In the genomic region with DNA sequence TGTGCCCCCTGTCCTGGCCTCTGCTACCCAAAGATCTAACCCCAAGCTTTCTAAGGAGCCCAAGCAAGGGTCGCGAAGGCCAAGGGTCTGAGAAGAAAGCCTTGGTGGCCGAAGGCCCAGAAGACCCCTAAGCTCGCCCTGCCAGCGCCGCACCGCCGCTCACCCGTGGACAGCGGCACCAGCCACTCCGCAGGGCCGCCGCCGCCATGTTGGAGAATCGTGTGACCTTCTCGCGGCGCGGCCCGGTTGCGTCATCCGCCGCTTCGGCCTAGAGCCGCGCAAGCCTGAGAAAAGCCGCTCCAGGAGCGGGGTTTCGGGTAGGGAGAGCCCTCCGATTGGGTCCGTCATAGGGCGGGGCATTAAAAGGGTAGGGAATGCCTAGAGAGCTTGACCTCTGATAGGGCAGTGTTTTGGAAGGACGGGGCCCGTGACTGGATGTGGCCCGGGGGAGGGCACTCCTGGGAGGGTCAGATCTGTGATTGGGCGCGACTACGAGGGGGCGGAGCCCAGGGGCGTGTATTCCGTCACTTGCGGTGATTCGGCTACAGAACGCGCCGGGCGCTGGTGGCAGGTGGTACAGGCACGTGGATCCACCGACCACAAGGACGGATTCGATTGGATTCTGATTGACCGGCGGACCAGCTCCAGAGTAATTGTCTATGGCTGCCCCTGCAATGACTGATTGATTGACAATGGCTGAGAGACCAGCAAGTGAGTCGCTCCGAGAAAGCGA, we compare ENCODE assay signal across 1 cellular context.
TF ChIP-seq lines count a peak whose summit lies in the region.

TIMM44 (minus strand) TSS at position 223 of the 733 bp plus-strand sequence; CDS start at position 208, 15 bp downstream.

TF ChIP-seq in HepG2, 621 proteins besides CTCF, POLR2A, EP300 and RAD21 (continued from another document and continues in another):
- TF ChIP-seq, protein P1, sequence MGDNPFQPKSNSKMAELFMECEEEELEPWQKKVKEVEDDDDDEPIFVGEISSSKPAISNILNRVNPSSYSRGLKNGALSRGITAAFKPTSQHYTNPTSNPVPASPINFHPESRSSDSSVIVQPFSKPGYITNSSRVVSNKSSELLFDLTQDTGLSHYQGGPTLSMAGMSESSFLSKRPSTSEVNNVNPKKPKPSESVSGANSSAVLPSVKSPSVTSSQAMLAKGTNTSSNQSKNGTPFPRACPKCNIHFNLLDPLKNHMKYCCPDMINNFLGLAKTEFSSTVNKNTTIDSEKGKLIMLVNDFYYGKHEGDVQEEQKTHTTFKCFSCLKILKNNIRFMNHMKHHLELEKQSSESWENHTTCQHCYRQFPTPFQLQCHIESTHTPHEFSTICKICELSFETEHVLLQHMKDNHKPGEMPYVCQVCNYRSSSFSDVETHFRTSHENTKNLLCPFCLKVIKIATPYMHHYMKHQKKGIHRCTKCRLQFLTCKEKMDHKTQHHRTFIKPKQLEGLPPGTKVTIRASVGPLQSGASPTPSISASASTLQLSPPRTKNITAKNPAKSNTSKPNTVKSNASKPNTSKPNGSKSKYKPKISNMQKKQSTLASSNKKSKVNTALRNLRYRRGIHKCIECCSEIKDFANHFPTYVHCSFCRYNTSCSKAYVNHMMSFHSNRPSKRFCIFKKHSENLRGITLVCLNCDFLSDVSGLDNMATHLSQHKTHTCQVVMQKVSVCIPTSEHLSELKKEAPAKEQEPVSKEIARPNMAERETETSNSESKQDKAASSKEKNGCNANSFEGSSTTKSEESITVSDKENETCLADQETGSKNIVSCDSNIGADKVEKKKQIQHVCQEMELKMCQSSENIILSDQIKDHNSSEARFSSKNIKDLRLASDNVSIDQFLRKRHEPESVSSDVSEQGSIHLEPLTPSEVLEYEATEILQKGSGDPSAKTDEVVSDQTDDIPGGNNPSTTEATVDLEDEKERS (CRISPR knock-in tag; IDR thresholded peaks at IDR 0.05) = peak; percentile 80; the same call in 1 of the 2 replicates
- TF ChIP-seq CBFB (CRISPR knock-in tag; IDR thresholded peaks at IDR 0.05) (peak; percentile 30; the same call in 1 of the 2 replicates), TCF7L2 (IDR thresholded peaks at IDR 0.05; ENCODE audit: low read depth, low read length) (no peak), DNMT1 (CRISPR knock-in tag; IDR thresholded peaks at IDR 0.05) (no peak), SKIL (CRISPR knock-in tag; IDR thresholded peaks at IDR 0.05; ENCODE audit: borderline replicate concordance) (no peak), CBX5 (CRISPR knock-in tag; IDR thresholded peaks at IDR 0.05; ENCODE audit: borderline replicate concordance) (no peak), HES4 (CRISPR knock-in tag; IDR thresholded peaks at IDR 0.05; ENCODE audit: borderline replicate concordance) (peak; percentile 84; the same call in 1 of the 2 replicates), MEIS2 (CRISPR knock-in tag; IDR thresholded peaks at IDR 0.05) (peak; percentile 49; the same call in 1 of the 2 replicates), JUNB (CRISPR knock-in tag; IDR thresholded peaks at IDR 0.05; ENCODE audit: borderline replicate concordance) (no peak), MYNN (CRISPR knock-in tag; IDR thresholded peaks at IDR 0.05; ENCODE audit: low read depth) (no peak), FOXC1 (CRISPR knock-in tag; IDR thresholded peaks at IDR 0.05; ENCODE audit: borderline replicate concordance) (peak; percentile 94; the same call in 1 of the 2 replicates), ZNF614 (CRISPR knock-in tag; IDR thresholded peaks at IDR 0.05; ENCODE audit: borderline replicate concordance) (0 out of 2 replicates have a peak, but pooled peaks have one; percentile 23), ZNF251 (CRISPR knock-in tag; IDR thresholded peaks at IDR 0.05) (no peak), SRSF1 (optimal IDR thresholded peaks at IDR 0.05; ENCODE audit: low read depth, low read length) (peak; percentile 39), ZBTB38 (CRISPR knock-in tag; IDR thresholded peaks at IDR 0.05) (no peak), PHF21A (CRISPR knock-in tag; IDR thresholded peaks at IDR 0.05) (peak; percentile 95), GTF3A (CRISPR knock-in tag; conservative IDR thresholded peaks at IDR 0.05) (peak; percentile 74; the same call in 1 of the 2 replicates), LBX2 (CRISPR knock-in tag; IDR thresholded peaks at IDR 0.05; ENCODE audit: borderline replicate concordance) (no peak; the same call in 1 of the 2 replicates), RFX3 (CRISPR knock-in tag; IDR thresholded peaks at IDR 0.05) (no peak), ZFX (CRISPR knock-in tag; IDR thresholded peaks at IDR 0.05; ENCODE audit: low read depth) (peak; percentile 95), AGO2 (optimal IDR thresholded peaks at IDR 0.05; ENCODE audit: low read depth, low read length) (peak; percentile 72), ZFP37 (CRISPR knock-in tag; IDR thresholded peaks at IDR 0.05; ENCODE audit: borderline replicate concordance) (0 out of 2 replicates have a peak, but pooled peaks have one; percentile 35), CEBPG (CRISPR knock-in tag; IDR thresholded peaks at IDR 0.05) (peak; percentile 100), ZNF629 (CRISPR knock-in tag; conservative IDR thresholded peaks at IDR 0.05) (no peak), ATF3 (CRISPR knock-in tag; IDR thresholded peaks at IDR 0.05) (peak; percentile 97), RARG (CRISPR knock-in tag; IDR thresholded peaks at IDR 0.05; ENCODE audit: low read depth) (no peak), ZNF207 (IDR thresholded peaks at IDR 0.05; ENCODE audit: borderline replicate concordance) (no peak), ZNF430 (CRISPR knock-in tag; IDR thresholded peaks at IDR 0.05) (peak; percentile 75; the same call in 1 of the 2 replicates), GATAD1 (CRISPR knock-in tag; IDR thresholded peaks at IDR 0.05) (peak; percentile 94), ONECUT2 (CRISPR knock-in tag; IDR thresholded peaks at IDR 0.05) (0 out of 2 replicates have a peak, but pooled peaks have one; percentile 16), FOXM1 (CRISPR knock-in tag; IDR thresholded peaks at IDR 0.05) (no peak), FLYWCH1 (CRISPR knock-in tag; IDR thresholded peaks at IDR 0.05) (no peak), PPARG (CRISPR knock-in tag; conservative IDR thresholded peaks at IDR 0.05) (no peak), FOXA1 (IDR thresholded peaks at IDR 0.05) (no peak), FOXA1 (CRISPR knock-in tag; IDR thresholded peaks at IDR 0.05) (no peak), MIXL1 (CRISPR knock-in tag; IDR thresholded peaks at IDR 0.05) (0 out of 2 replicates have a peak, but pooled peaks have one; percentile 30), ZKSCAN8 (CRISPR knock-in tag; IDR thresholded peaks at IDR 0.05; ENCODE audit: borderline replicate concordance) (no peak), NCOR1 (IDR thresholded peaks at IDR 0.05; ENCODE audit: borderline replicate concordance, low read length) (no peak; the same call in 1 of the 2 replicates), ZNF446 (CRISPR knock-in tag; IDR thresholded peaks at IDR 0.05) (no peak), ZNF777 (CRISPR knock-in tag; IDR thresholded peaks at IDR 0.05) (0 out of 2 replicates have a peak, but pooled peaks have one; percentile 15), GABPA (IDR thresholded peaks at IDR 0.05; ENCODE audit: low read depth, low read length) (no peak), GABPA (CRISPR knock-in tag; IDR thresholded peaks at IDR 0.05; ENCODE audit: low read depth) (peak; percentile 27; the same call in 1 of the 2 replicates), ZSCAN22 (CRISPR knock-in tag; IDR thresholded peaks at IDR 0.05) (no peak), ZNF33B (CRISPR knock-in tag; IDR thresholded peaks at IDR 0.05) (no peak), ZNF724P (CRISPR knock-in tag; IDR thresholded peaks at IDR 0.05; ENCODE audit: borderline replicate concordance) (no peak; the same call in 1 of the 2 replicates)
- TF ChIP-seq, protein P2, sequence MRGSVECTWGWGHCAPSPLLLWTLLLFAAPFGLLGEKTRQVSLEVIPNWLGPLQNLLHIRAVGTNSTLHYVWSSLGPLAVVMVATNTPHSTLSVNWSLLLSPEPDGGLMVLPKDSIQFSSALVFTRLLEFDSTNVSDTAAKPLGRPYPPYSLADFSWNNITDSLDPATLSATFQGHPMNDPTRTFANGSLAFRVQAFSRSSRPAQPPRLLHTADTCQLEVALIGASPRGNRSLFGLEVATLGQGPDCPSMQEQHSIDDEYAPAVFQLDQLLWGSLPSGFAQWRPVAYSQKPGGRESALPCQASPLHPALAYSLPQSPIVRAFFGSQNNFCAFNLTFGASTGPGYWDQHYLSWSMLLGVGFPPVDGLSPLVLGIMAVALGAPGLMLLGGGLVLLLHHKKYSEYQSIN (CRISPR knock-in tag; IDR thresholded peaks at IDR 0.05; ENCODE audit: borderline replicate concordance) = no peak
- TF ChIP-seq, protein P3, sequence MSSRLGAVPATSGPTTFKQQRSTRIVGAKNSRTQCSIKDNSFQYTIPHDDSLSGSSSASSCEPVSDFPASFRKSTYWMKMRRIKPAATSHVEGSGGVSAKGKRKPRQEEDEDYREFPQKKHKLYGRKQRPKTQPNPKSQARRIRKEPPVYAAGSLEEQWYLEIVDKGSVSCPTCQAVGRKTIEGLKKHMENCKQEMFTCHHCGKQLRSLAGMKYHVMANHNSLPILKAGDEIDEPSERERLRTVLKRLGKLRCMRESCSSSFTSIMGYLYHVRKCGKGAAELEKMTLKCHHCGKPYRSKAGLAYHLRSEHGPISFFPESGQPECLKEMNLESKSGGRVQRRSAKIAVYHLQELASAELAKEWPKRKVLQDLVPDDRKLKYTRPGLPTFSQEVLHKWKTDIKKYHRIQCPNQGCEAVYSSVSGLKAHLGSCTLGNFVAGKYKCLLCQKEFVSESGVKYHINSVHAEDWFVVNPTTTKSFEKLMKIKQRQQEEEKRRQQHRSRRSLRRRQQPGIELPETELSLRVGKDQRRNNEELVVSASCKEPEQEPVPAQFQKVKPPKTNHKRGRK (CRISPR knock-in tag; IDR thresholded peaks at IDR 0.05) = no peak
- TF ChIP-seq, protein P4, sequence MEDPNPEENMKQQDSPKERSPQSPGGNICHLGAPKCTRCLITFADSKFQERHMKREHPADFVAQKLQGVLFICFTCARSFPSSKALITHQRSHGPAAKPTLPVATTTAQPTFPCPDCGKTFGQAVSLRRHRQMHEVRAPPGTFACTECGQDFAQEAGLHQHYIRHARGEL (CRISPR knock-in tag; IDR thresholded peaks at IDR 0.05) = no peak
- TF ChIP-seq, protein P5, sequence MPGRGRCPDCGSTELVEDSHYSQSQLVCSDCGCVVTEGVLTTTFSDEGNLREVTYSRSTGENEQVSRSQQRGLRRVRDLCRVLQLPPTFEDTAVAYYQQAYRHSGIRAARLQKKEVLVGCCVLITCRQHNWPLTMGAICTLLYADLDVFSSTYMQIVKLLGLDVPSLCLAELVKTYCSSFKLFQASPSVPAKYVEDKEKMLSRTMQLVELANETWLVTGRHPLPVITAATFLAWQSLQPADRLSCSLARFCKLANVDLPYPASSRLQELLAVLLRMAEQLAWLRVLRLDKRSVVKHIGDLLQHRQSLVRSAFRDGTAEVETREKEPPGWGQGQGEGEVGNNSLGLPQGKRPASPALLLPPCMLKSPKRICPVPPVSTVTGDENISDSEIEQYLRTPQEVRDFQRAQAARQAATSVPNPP (CRISPR knock-in tag; IDR thresholded peaks at IDR 0.05) = peak; percentile 78; the same call in 1 of the 2 replicates
- TF ChIP-seq, protein P6, sequence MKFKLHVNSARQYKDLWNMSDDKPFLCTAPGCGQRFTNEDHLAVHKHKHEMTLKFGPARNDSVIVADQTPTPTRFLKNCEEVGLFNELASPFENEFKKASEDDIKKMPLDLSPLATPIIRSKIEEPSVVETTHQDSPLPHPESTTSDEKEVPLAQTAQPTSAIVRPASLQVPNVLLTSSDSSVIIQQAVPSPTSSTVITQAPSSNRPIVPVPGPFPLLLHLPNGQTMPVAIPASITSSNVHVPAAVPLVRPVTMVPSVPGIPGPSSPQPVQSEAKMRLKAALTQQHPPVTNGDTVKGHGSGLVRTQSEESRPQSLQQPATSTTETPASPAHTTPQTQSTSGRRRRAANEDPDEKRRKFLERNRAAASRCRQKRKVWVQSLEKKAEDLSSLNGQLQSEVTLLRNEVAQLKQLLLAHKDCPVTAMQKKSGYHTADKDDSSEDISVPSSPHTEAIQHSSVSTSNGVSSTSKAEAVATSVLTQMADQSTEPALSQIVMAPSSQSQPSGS (CRISPR knock-in tag; IDR thresholded peaks at IDR 0.05) = peak; percentile 91
- TF ChIP-seq, protein P7, sequence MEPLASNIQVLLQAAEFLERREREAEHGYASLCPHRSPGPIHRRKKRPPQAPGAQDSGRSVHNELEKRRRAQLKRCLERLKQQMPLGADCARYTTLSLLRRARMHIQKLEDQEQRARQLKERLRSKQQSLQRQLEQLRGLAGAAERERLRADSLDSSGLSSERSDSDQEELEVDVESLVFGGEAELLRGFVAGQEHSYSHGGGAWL (CRISPR knock-in tag; IDR thresholded peaks at IDR 0.05) = peak; percentile 88
